26 cellular contexts compared by ENCODE assay signal in the genomic region with DNA sequence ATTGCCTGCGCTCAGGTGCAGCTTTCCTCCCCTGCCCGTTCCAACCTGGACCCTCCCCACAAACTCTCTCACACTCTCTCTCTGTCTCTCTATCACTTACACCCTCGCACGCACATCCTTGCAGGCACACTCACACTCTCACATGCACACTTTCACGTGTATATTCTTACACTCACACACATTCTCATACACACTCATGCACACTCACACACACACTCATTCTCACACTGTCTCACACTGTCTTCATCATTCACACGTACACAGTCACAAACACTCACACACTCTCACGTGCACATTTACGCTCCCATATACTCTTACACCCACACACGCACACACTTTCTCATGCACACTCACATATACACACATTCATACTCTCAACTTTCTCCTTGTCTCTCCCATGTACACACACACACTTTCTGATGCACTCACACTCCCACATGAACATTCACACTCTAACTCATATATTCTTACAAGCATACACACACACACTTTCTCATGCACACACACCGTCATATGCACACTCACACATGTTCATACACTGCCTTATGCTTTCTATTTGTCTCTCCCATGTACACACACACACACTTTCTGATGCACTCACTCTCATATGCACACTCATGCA.
DNase-seq lines count a peak whose midpoint lies in the region; ATAC-seq, FAIRE-seq and TF ChIP-seq lines count a peak whose summit lies in the region.
"Had no signal": no experiment of that assay in that cellular context is flagged by ENCODE, and none has a peak within 500 bp of the region (broad histone marks: within the 10 kb centered on the region; RNA-seq: fewer than 3 reads in every experiment).

No MANE protein-coding gene starts in this region.

- peak overlapping the region; percentile 100 for H2BK20ac ChIP-seq in IMR-90 (ENCODE audit: low read depth, low read length)
- no peak overlapping the region for H2BK20ac ChIP-seq in H1 (ENCODE audit: low read length)

- H3K9me1 ChIP-seq in IMR-90 (ENCODE audit: insufficient read depth, low read length) = peaks cover 35% of the 10 kb centered on the region

- H3K27me3 ChIP-seq in IMR-90 (ENCODE audit: control insufficient read depth, insufficient read depth, low read length) (no peaks in the 10 kb centered on the region), H1 (replicated peaks in 1 of 4; ENCODE audit: control insufficient read depth in 3 of 4, extremely low read depth in 1 of 4, insufficient read depth in 3 of 4, low read length in 3 of 4) (no peaks in the 10 kb centered on the region), parathyroid adenoma (ENCODE audit: control insufficient read depth, insufficient read depth, low read length) (no peaks in the 10 kb centered on the region), GM23248 (replicated peaks; ENCODE audit: insufficient read depth) (no peaks in the 10 kb centered on the region)
- H3K27me3 ChIP-seq: BE2C; BLaER1 treated with 17β-estradiol and CSF1 and Interleukin-3, amounts not matched to agents 10 nM and 100 nM had no signal

- DNase-seq in IMR-90 (no peak), H1 (ENCODE audit: low read depth in 1 of 2, low spot score in 2 of 2) (no peak), NCI-H526 (lab: John Stamatoyannopoulos, UW) (no peak), GM23248 (no peak)
- DNase-seq in activated T-helper 1 cell treated with anti-CD3 and anti-CD28 coated beads, Interleukin-12 subunit alpha, Interleukin-12 subunit beta, Interleukin-2, Interleukin-4 antibody, amounts not matched to agents 30 ng/mL and 10 ng/mL and 1 ng/mL, durations not matched to agents 14 hours and 24 hours and 36 hours (ENCODE audit: low spot score) = no peak
- DNase-seq: 8988T; ACHN; AML-193; BE2C; CD4-positive, alpha-beta T cell; CD8-positive, alpha-beta memory T cell; DMS 273 treated with DMSO at 0.1 percent for 48 hours; DMS79; EL; GDM1 had no signal

- H3K4me3 ChIP-seq in HEK293 (ENCODE audit: low read depth, low read length) = no peak overlapping the region
- H3K4me3 ChIP-seq in IMR-90 (ENCODE audit: insufficient read depth, low read depth, low read length) = no peak overlapping the region
- no peak overlapping the region for H3K4me3 ChIP-seq in H1 (ENCODE audit: extremely low read depth in 1 of 4, insufficient read depth in 2 of 4, low read depth in 3 of 4, low read length in 4 of 4)
- no peak overlapping the region for H3K4me3 ChIP-seq in parathyroid adenoma (ENCODE audit: low read depth, low read length)
- H3K4me3 ChIP-seq in GM23248 = no peak overlapping the region
- H3K4me3 ChIP-seq: A549; BLaER1 treated with 17β-estradiol and CSF1 and Interleukin-3, amounts not matched to agents 10 nM and 100 nM; GM23338; HAP-1 had no signal

- 93 to 100% methylated on average over 5 to 10 of the region's 10 CpGs for WGBS in IMR-90 (ENCODE audit: extremely low coverage in 2 of 2, insufficient read length in 1 of 2), 2 experiments
- WGBS in H1 (ENCODE audit: extremely low coverage in 1 of 2, insufficient coverage in 1 of 2, insufficient read length in 1 of 2, insufficient replicate concordance in 2 of 2, low coverage in 1 of 2, low lambda C conversion rate in 2 of 2, missing lambda C conversion rate in 1 of 2), 2 experiments = 88 to 100% methylated on average over 5 to 10 of the region's 10 CpGs
- 98 to 99% methylated on average over 10 of the region's 10 CpGs for WGBS in GM23248 (ENCODE audit: low coverage in 1 of 2, low lambda C conversion rate in 2 of 2, missing lambda C conversion rate in 2 of 2), 2 experiments

- H2BK15ac ChIP-seq in IMR-90 (ENCODE audit: low read depth, low read length) (peak overlapping the region; percentile 97), H1 (ENCODE audit: low read length) (peak overlapping the region; percentile 73; the same call in 1 of the 2 replicates)

- CTCF ChIA-PET in HEK293 (lab: Yijun Ruan, JAX) (interaction anchor here (1.0 kb wide), 1 partner anchor 230 kb away, joined by 3 read pairs; a partner anchor contains a TSS), IMR-90 (lab: Yijun Ruan, JAX) (no interaction called here), H1 (lab: Charles Lee; ENCODE audit: partially characterized antibody) (interaction anchor here (0.6 to 0.8 kb wide), 2 partner anchors 179 to 222 kb away, joined by 3 to 4 read pairs; no protein-coding TSS in a partner anchor)

- H3K9me3 ChIP-seq in HEK293 (ENCODE audit: control insufficient read depth, insufficient read depth, low read depth, low read length) = no peaks in the 10 kb centered on the region
- H3K9me3 ChIP-seq in IMR-90 (ENCODE audit: control insufficient read depth, insufficient read depth, low read length) = no peaks in the 10 kb centered on the region
- no peaks in the 10 kb centered on the region for H3K9me3 ChIP-seq in H1 (ENCODE audit: insufficient read depth in 2 of 2, low read depth in 1 of 2, low read length in 1 of 2)
- no peaks in the 10 kb centered on the region for H3K9me3 ChIP-seq in parathyroid adenoma (ENCODE audit: control insufficient read depth, low read length)
- H3K9me3 ChIP-seq in GM23248 (ENCODE audit: low read depth) = no peaks in the 10 kb centered on the region
- H3K9me3 ChIP-seq: BE2C, HAP-1 had no signal

- TF ChIP-seq POLR2A in IMR-90 (IDR thresholded peaks at IDR 0.05; ENCODE audit: low read depth, low read length) (no peak), H1 (IDR thresholded peaks at IDR 0.05; ENCODE audit: control extremely low read depth in 1 of 2, low read depth in 2 of 2, low read length in 2 of 2) (no peak)

- peak overlapping the region; percentile 35; the same call in 1 of the 2 replicates for H3K23ac ChIP-seq in IMR-90 (ENCODE audit: low read depth, low read length)
- no peak overlapping the region for H3K23ac ChIP-seq in H1 (ENCODE audit: insufficient read length)

- H3K14ac ChIP-seq in IMR-90 (replicated peaks; ENCODE audit: low read depth, low read length) (peak overlapping the region; percentile 85), H1 (ENCODE audit: insufficient read length) (no peak overlapping the region)

- TF ChIP-seq EP300 in H1 (IDR thresholded peaks at IDR 0.05; ENCODE audit: borderline replicate concordance in 1 of 2, low read depth in 2 of 2, low read length in 2 of 2) = no peak

- H4K8ac ChIP-seq in IMR-90 (ENCODE audit: low read depth in 2 of 2, low read length in 2 of 2) (peak overlapping the region; percentile 14 to 86; a peak in 3 of 4 replicates), H1 (ENCODE audit: extremely low read depth, insufficient read depth, low read length) (no peak overlapping the region)

- H3K27ac ChIP-seq in HEK293 (ENCODE audit: extremely low read depth, low read depth, low read length) = no peak overlapping the region
- peak overlapping the region; percentile 30; the same call in 1 of the 2 replicates for H3K27ac ChIP-seq in IMR-90 (ENCODE audit: insufficient read depth, low read length)
- H3K27ac ChIP-seq in H1 (ENCODE audit: low read depth, low read length) = no peak overlapping the region
- no peak overlapping the region for H3K27ac ChIP-seq in parathyroid adenoma
- no peak overlapping the region for H3K27ac ChIP-seq in GM23248
- H3K27ac ChIP-seq: A549 had no signal

- H2BK120ac ChIP-seq in IMR-90 (ENCODE audit: low read depth, low read length) (peak overlapping the region; percentile 99), H1 (replicated peaks; ENCODE audit: low read depth, low read length) (no peak overlapping the region)

- TF ChIP-seq RAD21 in IMR-90 (IDR thresholded peaks at IDR 0.05; ENCODE audit: low read length) (no peak), H1 (IDR thresholded peaks at IDR 0.05 in 1 of 2, conservative IDR thresholded peaks at IDR 0.05 in 1 of 2; ENCODE audit: low read depth in 2 of 2, low read length in 2 of 2) (no peak)

- H3K36me3 ChIP-seq in HEK293 (ENCODE audit: control insufficient read depth in 2 of 2, insufficient read depth in 1 of 2, low read length in 2 of 2) (no peaks in the 10 kb centered on the region), IMR-90 (ENCODE audit: control insufficient read depth, insufficient read depth, low read length) (no peaks in the 10 kb centered on the region), H1 (ENCODE audit: control insufficient read depth in 2 of 4, insufficient read depth in 4 of 4, low read length in 3 of 4) (no peaks in the 10 kb centered on the region), parathyroid adenoma (ENCODE audit: control insufficient read depth, insufficient read depth, low read length) (no peaks in the 10 kb centered on the region), GM23248 (ENCODE audit: low read depth) (no peaks in the 10 kb centered on the region)
- H3K36me3 ChIP-seq: BE2C; BLaER1 treated with 17β-estradiol and CSF1 and Interleukin-3, amounts not matched to agents 10 nM and 100 nM; HAP-1 had no signal

- H3K4me2 ChIP-seq in IMR-90 (ENCODE audit: low read depth, low read length) = no peak overlapping the region
- no peak overlapping the region for H3K4me2 ChIP-seq in H1 (ENCODE audit: insufficient read depth in 1 of 2, low read depth in 2 of 2, low read length in 2 of 2)
- no peak overlapping the region for H3K4me2 ChIP-seq in parathyroid adenoma (ENCODE audit: low read length)
- H3K4me2 ChIP-seq in GM23248 (ENCODE audit: unreplicated experiment) = no peak overlapping the region
- H3K4me2 ChIP-seq: A549, GM23338 had no signal

- H3K9ac ChIP-seq in IMR-90 (ENCODE audit: low read depth, low read length) (no peak overlapping the region), H1 (replicated peaks in 1 of 4; ENCODE audit: extremely low read depth in 1 of 4, low read depth in 3 of 4, low read length in 3 of 4) (no peak overlapping the region), parathyroid adenoma (no peak overlapping the region), GM23248 (no peak overlapping the region)
- H3K9ac ChIP-seq: BLaER1 treated with 17β-estradiol and CSF1 and Interleukin-3, amounts not matched to agents 10 nM and 100 nM had no signal

- H2BK5ac ChIP-seq in IMR-90 (ENCODE audit: low read depth, low read length, poor library complexity, severe bottlenecking) (peak overlapping the region; percentile 64), H1 (ENCODE audit: low read depth, low read length) (peak overlapping the region; percentile 55; the same call in 1 of the 2 replicates)

- ATAC-seq in IMR-90 (ENCODE audit: low read depth) = no peak
- ATAC-seq: A549, GM23338 had no signal

- peaks cover 6% of the 10 kb centered on the region; the same call in 1 of the 2 replicates for H3K23me2 ChIP-seq in H1 (ENCODE audit: low read depth, low read length)

- no peak for TF ChIP-seq CTCF in HEK293 (tag by site-specific recombination; IDR thresholded peaks at IDR 0.05)
- no peak for TF ChIP-seq CTCF in IMR-90 (conservative IDR thresholded peaks at IDR 0.05; ENCODE audit: low read depth, low read length)
- TF ChIP-seq CTCF in H1 (IDR thresholded peaks at IDR 0.05; ENCODE audit: control extremely low read depth in 1 of 3, insufficient read depth in 1 of 3, low read depth in 1 of 3, low read length in 3 of 3) = no peak
- no peak for TF ChIP-seq CTCF in parathyroid adenoma (IDR thresholded peaks at IDR 0.05)

- no peak overlapping the region for H3K27ac Mint-ChIP-seq in activated T-helper 1 cell treated with anti-CD3 and anti-CD28 coated beads, Interleukin-12 subunit alpha, Interleukin-12 subunit beta, Interleukin-2, Interleukin-4 antibody, amounts not matched to agents 30 ng/mL and 10 ng/mL and 1 ng/mL, durations not matched to agents 14 hours and 24 hours and 36 hours
- H3K27ac Mint-ChIP-seq: CD14-positive monocyte; CD4-positive, alpha-beta T cell; GM23338 had no signal

- dilution Hi-C loops in IMR-90 (cut with HindIII; ENCODE audit: low sequenced_read_pairs, unreplicated experiment) = no loop called here

- H4K91ac ChIP-seq in IMR-90 (ENCODE audit: insufficient read depth, low read depth, low read length) (peak overlapping the region; percentile 99), H1 (replicated peaks; ENCODE audit: insufficient read length, low read length) (peak overlapping the region; percentile 96)

- intact Hi-C loops in IMR-90 (cut with micrococcal nuclease) = no loop called here
- intact Hi-C loops in activated T-helper 1 cell treated with anti-CD3 and anti-CD28 coated beads, Interleukin-12 subunit alpha, Interleukin-12 subunit beta, Interleukin-2, Interleukin-4 antibody, amounts not matched to agents 30 ng/mL and 10 ng/mL and 1 ng/mL, durations not matched to agents 14 hours and 24 hours and 36 hours (cut with micrococcal nuclease) = no loop called here

- H3K27me3 Mint-ChIP-seq in activated T-helper 1 cell treated with anti-CD3 and anti-CD28 coated beads, Interleukin-12 subunit alpha, Interleukin-12 subunit beta, Interleukin-2, Interleukin-4 antibody, amounts not matched to agents 30 ng/mL and 10 ng/mL and 1 ng/mL, durations not matched to agents 14 hours and 24 hours and 36 hours (ENCODE audit: insufficient read depth) = no peaks in the 10 kb centered on the region
- H3K27me3 Mint-ChIP-seq: CD4-positive, alpha-beta T cell; CD8-positive, alpha-beta memory T cell had no signal

- POLR2A ChIA-PET in HEK293 (lab: Yijun Ruan, JAX) (no interaction called here), IMR-90 (lab: Charles Lee; ENCODE audit: unreplicated experiment) (no interaction called here), H1 (lab: Charles Lee; ENCODE audit: partially characterized antibody) (no interaction called here)

- H3K79me2 ChIP-seq in H1 (ENCODE audit: control insufficient read depth in 1 of 2, insufficient read depth in 2 of 2, low read length in 2 of 2) (no peaks in the 10 kb centered on the region), parathyroid adenoma (no peaks in the 10 kb centered on the region), GM23248 (ENCODE audit: insufficient read depth) (no peaks in the 10 kb centered on the region)

- peaks cover 7% of the 10 kb centered on the region for H3K9me3 Mint-ChIP-seq in activated T-helper 1 cell treated with anti-CD3 and anti-CD28 coated beads, Interleukin-12 subunit alpha, Interleukin-12 subunit beta, Interleukin-2, Interleukin-4 antibody, amounts not matched to agents 30 ng/mL and 10 ng/mL and 1 ng/mL, durations not matched to agents 14 hours and 24 hours and 36 hours
- H3K9me3 Mint-ChIP-seq: CD14-positive monocyte; CD4-positive, alpha-beta T cell; CD8-positive, alpha-beta memory T cell; GM23338 had no signal

- H3K36me3 Mint-ChIP-seq in activated T-helper 1 cell treated with anti-CD3 and anti-CD28 coated beads, Interleukin-12 subunit alpha, Interleukin-12 subunit beta, Interleukin-2, Interleukin-4 antibody, amounts not matched to agents 30 ng/mL and 10 ng/mL and 1 ng/mL, durations not matched to agents 14 hours and 24 hours and 36 hours (ENCODE audit: low read depth) = peaks cover 7% of the 10 kb centered on the region
- H3K36me3 Mint-ChIP-seq: CD14-positive monocyte had no signal

- H3K4ac ChIP-seq in IMR-90 (ENCODE audit: low read depth, low read length) = peak overlapping the region; percentile 99
- H3K4ac ChIP-seq in H1 (replicated peaks; ENCODE audit: insufficient read length, low read depth, low read length) = no peak overlapping the region

- H3K4me1 Mint-ChIP-seq in activated T-helper 1 cell treated with anti-CD3 and anti-CD28 coated beads, Interleukin-12 subunit alpha, Interleukin-12 subunit beta, Interleukin-2, Interleukin-4 antibody, amounts not matched to agents 30 ng/mL and 10 ng/mL and 1 ng/mL, durations not matched to agents 14 hours and 24 hours and 36 hours (ENCODE audit: low read depth) = peaks cover 12% of the 10 kb centered on the region

- H3K56ac ChIP-seq in IMR-90 (ENCODE audit: extremely low read depth, insufficient read depth, low read length) (no peak overlapping the region), H1 (replicated peaks; ENCODE audit: insufficient read length, low read depth, low read length) (no peak overlapping the region)

- peaks cover 0 to 45% of the 10 kb centered on the region in 2 experiments; a peak in 2 of 4 replicates for H3K79me1 ChIP-seq in IMR-90 (ENCODE audit: low read depth in 1 of 2, low read length in 2 of 2)
- H3K79me1 ChIP-seq in H1 (ENCODE audit: low read depth, low read length) = no peaks in the 10 kb centered on the region

- no peaks in the 10 kb centered on the region for H3K9me2 ChIP-seq in GM23248 (ENCODE audit: insufficient read depth)

- H4K5ac ChIP-seq in IMR-90 (ENCODE audit: low read depth, low read length) (peak overlapping the region; percentile 72), H1 (ENCODE audit: insufficient read length, low read depth, low read length) (no peak overlapping the region)

- no peak for FAIRE-seq in H1 (lab: Jason Lieb, UNC)
- FAIRE-seq: A549, D721Med, GM12891, GM18507, H54 had no signal

- BruUV-seq in IMR-90 (replicated peaks; lab: Mats Ljungman, UMichigan) = no TSS peak

- peak overlapping the region; percentile 75 for H3K18ac ChIP-seq in IMR-90 (ENCODE audit: low read depth, low read length)
- H3K18ac ChIP-seq in H1 (ENCODE audit: extremely low read depth, low read length) = no peak overlapping the region

- in situ Hi-C loops in IMR-90 (cut with MboI; ENCODE audit: low sequenced_read_pairs) = loop anchor here (25.0 kb wide), 1 partner anchor 415 kb away; a partner anchor contains a TSS
- in situ Hi-C loops in GM23248 (cut with MboI) = no loop called here

- H4K20me1 ChIP-seq in IMR-90 (ENCODE audit: insufficient read depth, low read length) (no peaks in the 10 kb centered on the region), H1 (replicated peaks in 1 of 2; ENCODE audit: control insufficient read depth in 1 of 2, insufficient read depth in 2 of 2, low read length in 2 of 2) (no peaks in the 10 kb centered on the region), GM23248 (ENCODE audit: insufficient read depth) (no peaks in the 10 kb centered on the region)
- H4K20me1 ChIP-seq: BLaER1 treated with 17β-estradiol and CSF1 and Interleukin-3, amounts not matched to agents 10 nM and 100 nM had no signal

- H2AFZ ChIP-seq in IMR-90 (replicated peaks; ENCODE audit: low read length, poor library complexity) = peak overlapping the region; percentile 18
- H2AFZ ChIP-seq in H1 (ENCODE audit: low read length) = no peak overlapping the region
- peak overlapping the region; percentile 40 for H2AFZ ChIP-seq in parathyroid adenoma
- H2AFZ ChIP-seq in GM23248 = no peak overlapping the region
- H2AFZ ChIP-seq: GM23338 had no signal

- no peaks in the 10 kb centered on the region for H3K4me1 ChIP-seq in HEK293 (ENCODE audit: control insufficient read depth, insufficient read depth, low read length)
- peaks cover 28% of the 10 kb centered on the region for H3K4me1 ChIP-seq in IMR-90 (ENCODE audit: control insufficient read depth, insufficient read depth, low read length)
- peaks cover 0 to 7% (median 4%) of the 10 kb centered on the region in 4 experiments; a peak in 3 of 7 replicates for H3K4me1 ChIP-seq in H1 (replicated peaks in 1 of 4; ENCODE audit: control insufficient read depth in 3 of 4, insufficient read depth in 4 of 4, low read length in 3 of 4)
- H3K4me1 ChIP-seq in parathyroid adenoma = peaks cover 36% of the 10 kb centered on the region
- H3K4me1 ChIP-seq in GM23248 (ENCODE audit: insufficient read depth) = peaks cover 31% of the 10 kb centered on the region
- H3K4me1 ChIP-seq: HAP-1 had no signal

- H2AK9ac ChIP-seq in IMR-90 (replicated peaks; ENCODE audit: low read depth, low read length, poor library complexity) = peak overlapping the region; percentile 38

- H2AK5ac ChIP-seq in IMR-90 (ENCODE audit: low read depth, low read length) (peak overlapping the region; percentile 100), H1 (ENCODE audit: low read depth, low read length) (peak overlapping the region; percentile 84)

- no peak overlapping the region for H3K4me3 Mint-ChIP-seq in activated T-helper 1 cell treated with anti-CD3 and anti-CD28 coated beads, Interleukin-12 subunit alpha, Interleukin-12 subunit beta, Interleukin-2, Interleukin-4 antibody, amounts not matched to agents 30 ng/mL and 10 ng/mL and 1 ng/mL, durations not matched to agents 14 hours and 24 hours and 36 hours
- H3K4me3 Mint-ChIP-seq: CD14-positive monocyte; CD4-positive, alpha-beta T cell; CD8-positive, alpha-beta memory T cell; GM23338 had no signal

- peaks cover 25% of the 10 kb centered on the region for H3F3A ChIP-seq in GM23248 (ENCODE audit: insufficient read depth)

- H2BK12ac ChIP-seq in H1 (ENCODE audit: low read depth, low read length) = peak overlapping the region; percentile 42; the same call in 1 of the 2 replicates

Comparison
In these comparisons a context has a peak if more than half of its experiments do, and no peak if none do; other contexts are left out.
1. H2AFZ ChIP-seq: peak in IMR-90 (single experiment) and parathyroid adenoma (single experiment); none in H1 (single experiment) and GM23248 (single experiment).